1 cellular context compared by ENCODE assay signal in the genomic region with DNA sequence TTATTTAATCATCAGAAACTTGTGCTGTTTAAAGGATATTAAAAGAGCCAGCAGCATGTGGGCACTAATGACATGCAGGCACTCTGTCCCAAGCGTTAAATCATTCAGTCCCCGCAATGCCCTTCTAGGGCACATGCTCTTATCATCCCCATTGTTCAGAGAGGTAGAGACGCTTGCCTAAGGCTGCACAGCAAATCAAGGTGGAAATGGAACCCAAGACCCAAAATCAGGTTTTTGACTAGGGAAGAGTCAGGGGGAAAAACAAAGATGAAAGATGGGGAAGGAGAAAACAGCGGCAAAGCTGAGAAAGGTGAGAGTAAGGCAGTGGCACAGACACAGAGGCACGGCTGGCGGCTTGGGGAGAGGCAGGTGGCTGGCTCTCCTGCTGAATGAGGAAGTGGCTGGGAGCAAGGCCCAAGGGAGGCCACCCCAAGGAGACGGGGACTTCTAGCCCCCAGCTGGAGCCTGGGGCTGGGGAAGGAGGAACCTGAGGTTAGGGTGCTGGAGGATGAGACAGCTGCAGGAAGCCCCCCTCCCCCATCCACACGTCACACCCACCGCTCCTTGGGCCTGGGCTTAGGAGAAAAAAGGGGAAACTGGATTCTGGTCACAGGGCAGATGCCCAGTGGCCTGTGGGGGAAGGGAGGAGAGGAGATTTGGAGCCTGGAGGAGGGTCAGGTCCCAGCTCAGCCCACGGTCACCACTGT.
A peak's percentile ranks its signal among the peaks of the same experiment; 100 is the strongest.
TF ChIP-seq lines count a peak whose summit lies in the region.

No MANE protein-coding gene starts in this region.

TF ChIP-seq in K562, 482 proteins besides CTCF, POLR2A, EP300 and RAD21 (continued from another document and continues in another):
- TF ChIP-seq, protein P1, sequence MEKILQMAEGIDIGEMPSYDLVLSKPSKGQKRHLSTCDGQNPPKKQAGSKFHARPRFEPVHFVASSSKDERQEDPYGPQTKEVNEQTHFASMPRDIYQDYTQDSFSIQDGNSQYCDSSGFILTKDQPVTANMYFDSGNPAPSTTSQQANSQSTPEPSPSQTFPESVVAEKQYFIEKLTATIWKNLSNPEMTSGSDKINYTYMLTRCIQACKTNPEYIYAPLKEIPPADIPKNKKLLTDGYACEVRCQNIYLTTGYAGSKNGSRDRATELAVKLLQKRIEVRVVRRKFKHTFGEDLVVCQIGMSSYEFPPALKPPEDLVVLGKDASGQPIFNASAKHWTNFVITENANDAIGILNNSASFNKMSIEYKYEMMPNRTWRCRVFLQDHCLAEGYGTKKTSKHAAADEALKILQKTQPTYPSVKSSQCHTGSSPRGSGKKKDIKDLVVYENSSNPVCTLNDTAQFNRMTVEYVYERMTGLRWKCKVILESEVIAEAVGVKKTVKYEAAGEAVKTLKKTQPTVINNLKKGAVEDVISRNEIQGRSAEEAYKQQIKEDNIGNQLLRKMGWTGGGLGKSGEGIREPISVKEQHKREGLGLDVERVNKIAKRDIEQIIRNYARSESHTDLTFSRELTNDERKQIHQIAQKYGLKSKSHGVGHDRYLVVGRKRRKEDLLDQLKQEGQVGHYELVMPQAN (IDR thresholded peaks at IDR 0.05; ENCODE audit: borderline replicate concordance), result no peak
- TF ChIP-seq, protein P2, sequence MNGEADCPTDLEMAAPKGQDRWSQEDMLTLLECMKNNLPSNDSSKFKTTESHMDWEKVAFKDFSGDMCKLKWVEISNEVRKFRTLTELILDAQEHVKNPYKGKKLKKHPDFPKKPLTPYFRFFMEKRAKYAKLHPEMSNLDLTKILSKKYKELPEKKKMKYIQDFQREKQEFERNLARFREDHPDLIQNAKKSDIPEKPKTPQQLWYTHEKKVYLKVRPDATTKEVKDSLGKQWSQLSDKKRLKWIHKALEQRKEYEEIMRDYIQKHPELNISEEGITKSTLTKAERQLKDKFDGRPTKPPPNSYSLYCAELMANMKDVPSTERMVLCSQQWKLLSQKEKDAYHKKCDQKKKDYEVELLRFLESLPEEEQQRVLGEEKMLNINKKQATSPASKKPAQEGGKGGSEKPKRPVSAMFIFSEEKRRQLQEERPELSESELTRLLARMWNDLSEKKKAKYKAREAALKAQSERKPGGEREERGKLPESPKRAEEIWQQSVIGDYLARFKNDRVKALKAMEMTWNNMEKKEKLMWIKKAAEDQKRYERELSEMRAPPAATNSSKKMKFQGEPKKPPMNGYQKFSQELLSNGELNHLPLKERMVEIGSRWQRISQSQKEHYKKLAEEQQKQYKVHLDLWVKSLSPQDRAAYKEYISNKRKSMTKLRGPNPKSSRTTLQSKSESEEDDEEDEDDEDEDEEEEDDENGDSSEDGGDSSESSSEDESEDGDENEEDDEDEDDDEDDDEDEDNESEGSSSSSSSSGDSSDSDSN (IDR thresholded peaks at IDR 0.05; ENCODE audit: borderline replicate concordance in 1 of 2, low read depth in 2 of 2, low read length in 2 of 2), result peak in 1 of 2 experiments; percentile 54; a peak in 1 of 4 replicates
- TF ChIP-seq ZFX (CRISPR knock-in tag; IDR thresholded peaks at IDR 0.05) (peak; percentile 79), ZNF830 (CRISPR knock-in tag; IDR thresholded peaks at IDR 0.05) (no peak), HDAC8 (tag; IDR thresholded peaks at IDR 0.05) (no peak), GATAD2B (IDR thresholded peaks at IDR 0.05; ENCODE audit: borderline replicate concordance) (no peak), HNRNPUL1 (IDR thresholded peaks at IDR 0.05; ENCODE audit: low read length) (no peak), KLF6 (CRISPR knock-in tag; IDR thresholded peaks at IDR 0.05; ENCODE audit: borderline replicate concordance) (no peak), CHD4 (IDR thresholded peaks at IDR 0.05; ENCODE audit: insufficient read depth, insufficient replicate concordance, low read depth, low read length, poor library complexity, severe bottlenecking) (peak; percentile 89), ZNF316 (IDR thresholded peaks at IDR 0.05) (no peak), BCOR (IDR thresholded peaks at IDR 0.05) (peak; percentile 100), SOX6 (IDR thresholded peaks at IDR 0.05) (0 out of 2 replicates have a peak, but pooled peaks have one; percentile 34), ZNF780A (CRISPR knock-in tag; IDR thresholded peaks at IDR 0.05) (no peak), GABPA (tag; conservative IDR thresholded peaks at IDR 0.05; ENCODE audit: low read depth) (no peak; the same call in 1 of the 2 replicates), GTF2F1 (IDR thresholded peaks at IDR 0.05; ENCODE audit: low read depth, low read length) (no peak), SMARCC2 (IDR thresholded peaks at IDR 0.05; ENCODE audit: low read depth) (no peak), HDAC2 (IDR thresholded peaks at IDR 0.05) (peak; percentile 93), NFRKB (IDR thresholded peaks at IDR 0.05; ENCODE audit: low read depth) (no peak), CBFA2T3 (IDR thresholded peaks at IDR 0.05) (peak; percentile 21; the same call in 1 of the 2 replicates), ZNF23 (CRISPR knock-in tag; IDR thresholded peaks at IDR 0.05) (no peak), E2F3 (CRISPR knock-in tag; IDR thresholded peaks at IDR 0.05) (no peak), NR2C1 (IDR thresholded peaks at IDR 0.05) (no peak), NR2C1 (tag; IDR thresholded peaks at IDR 0.05) (no peak), RBM25 (IDR thresholded peaks at IDR 0.05; ENCODE audit: low read depth, low read length, severe bottlenecking) (peak; percentile 94), SMC3 (conservative IDR thresholded peaks at IDR 0.05; ENCODE audit: insufficient read depth, low read depth, low read length) (no peak), ELF4 (CRISPR knock-in tag; IDR thresholded peaks at IDR 0.05) (no peak), ZNF444 (CRISPR knock-in tag; IDR thresholded peaks at IDR 0.05) (peak; percentile 38; the same call in 1 of the 2 replicates), ZKSCAN8 (CRISPR knock-in tag; IDR thresholded peaks at IDR 0.05) (no peak), SNRNP70 (optimal IDR thresholded peaks at IDR 0.05; ENCODE audit: low read depth, low read length) (no peak), GABPB2 (CRISPR knock-in tag; conservative IDR thresholded peaks at IDR 0.05) (no peak), FOXJ3 (CRISPR knock-in tag; IDR thresholded peaks at IDR 0.05) (no peak), ZNF79 (CRISPR knock-in tag; IDR thresholded peaks at IDR 0.05; ENCODE audit: low read depth) (no peak), GATA2 (CRISPR knock-in tag; IDR thresholded peaks at IDR 0.05) (no peak), OTX1 (CRISPR knock-in tag; IDR thresholded peaks at IDR 0.05) (no peak)
- TF ChIP-seq, protein P3, sequence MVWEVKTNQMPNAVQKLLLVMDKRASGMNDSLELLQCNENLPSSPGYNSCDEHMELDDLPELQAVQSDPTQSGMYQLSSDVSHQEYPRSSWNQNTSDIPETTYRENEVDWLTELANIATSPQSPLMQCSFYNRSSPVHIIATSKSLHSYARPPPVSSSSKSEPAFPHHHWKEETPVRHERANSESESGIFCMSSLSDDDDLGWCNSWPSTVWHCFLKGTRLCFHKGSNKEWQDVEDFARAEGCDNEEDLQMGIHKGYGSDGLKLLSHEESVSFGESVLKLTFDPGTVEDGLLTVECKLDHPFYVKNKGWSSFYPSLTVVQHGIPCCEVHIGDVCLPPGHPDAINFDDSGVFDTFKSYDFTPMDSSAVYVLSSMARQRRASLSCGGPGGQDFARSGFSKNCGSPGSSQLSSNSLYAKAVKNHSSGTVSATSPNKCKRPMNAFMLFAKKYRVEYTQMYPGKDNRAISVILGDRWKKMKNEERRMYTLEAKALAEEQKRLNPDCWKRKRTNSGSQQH (CRISPR knock-in tag; IDR thresholded peaks at IDR 0.05), result no peak
- TF ChIP-seq, protein P4, sequence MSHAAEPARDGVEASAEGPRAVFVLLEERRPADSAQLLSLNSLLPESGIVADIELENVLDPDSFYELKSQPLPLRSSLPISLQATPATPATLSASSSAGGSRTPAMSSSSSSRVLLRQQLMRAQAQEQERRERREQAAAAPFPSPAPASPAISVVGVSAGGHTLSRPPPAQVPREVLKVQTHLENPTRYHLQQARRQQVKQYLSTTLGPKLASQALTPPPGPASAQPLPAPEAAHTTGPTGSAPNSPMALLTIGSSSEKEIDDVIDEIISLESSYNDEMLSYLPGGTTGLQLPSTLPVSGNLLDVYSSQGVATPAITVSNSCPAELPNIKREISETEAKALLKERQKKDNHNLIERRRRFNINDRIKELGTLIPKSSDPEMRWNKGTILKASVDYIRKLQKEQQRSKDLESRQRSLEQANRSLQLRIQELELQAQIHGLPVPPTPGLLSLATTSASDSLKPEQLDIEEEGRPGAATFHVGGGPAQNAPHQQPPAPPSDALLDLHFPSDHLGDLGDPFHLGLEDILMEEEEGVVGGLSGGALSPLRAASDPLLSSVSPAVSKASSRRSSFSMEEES (CRISPR knock-in tag; IDR thresholded peaks at IDR 0.05), result no peak
- TF ChIP-seq, protein P5, sequence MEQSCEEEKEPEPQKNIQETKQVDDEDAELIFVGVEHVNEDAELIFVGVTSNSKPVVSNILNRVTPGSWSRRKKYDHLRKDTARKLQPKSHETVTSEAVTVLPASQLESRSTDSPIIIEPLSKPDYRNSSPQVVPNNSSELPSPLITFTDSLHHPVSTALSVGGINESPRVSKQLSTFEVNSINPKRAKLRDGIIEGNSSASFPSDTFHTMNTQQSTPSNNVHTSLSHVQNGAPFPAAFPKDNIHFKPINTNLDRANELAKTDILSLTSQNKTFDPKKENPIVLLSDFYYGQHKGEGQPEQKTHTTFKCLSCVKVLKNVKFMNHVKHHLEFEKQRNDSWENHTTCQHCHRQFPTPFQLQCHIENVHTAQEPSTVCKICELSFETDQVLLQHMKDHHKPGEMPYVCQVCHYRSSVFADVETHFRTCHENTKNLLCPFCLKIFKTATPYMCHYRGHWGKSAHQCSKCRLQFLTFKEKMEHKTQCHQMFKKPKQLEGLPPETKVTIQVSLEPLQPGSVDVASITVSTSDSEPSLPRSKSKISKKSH (CRISPR knock-in tag; IDR thresholded peaks at IDR 0.05), result no peak
- TF ChIP-seq, protein P6, sequence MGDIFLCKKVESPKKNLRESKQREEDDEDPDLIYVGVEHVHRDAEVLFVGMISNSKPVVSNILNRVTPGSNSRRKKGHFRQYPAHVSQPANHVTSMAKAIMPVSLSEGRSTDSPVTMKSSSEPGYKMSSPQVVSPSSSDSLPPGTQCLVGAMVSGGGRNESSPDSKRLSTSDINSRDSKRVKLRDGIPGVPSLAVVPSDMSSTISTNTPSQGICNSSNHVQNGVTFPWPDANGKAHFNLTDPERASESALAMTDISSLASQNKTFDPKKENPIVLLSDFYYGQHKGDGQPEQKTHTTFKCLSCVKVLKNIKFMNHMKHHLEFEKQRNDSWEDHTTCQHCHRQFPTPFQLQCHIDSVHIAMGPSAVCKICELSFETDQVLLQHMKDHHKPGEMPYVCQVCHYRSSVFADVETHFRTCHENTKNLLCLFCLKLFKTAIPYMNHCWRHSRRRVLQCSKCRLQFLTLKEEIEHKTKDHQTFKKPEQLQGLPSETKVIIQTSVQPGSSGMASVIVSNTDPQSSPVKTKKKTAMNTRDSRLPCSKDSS (IDR thresholded peaks at IDR 0.05; ENCODE audit: low read depth, partially characterized antibody), result no peak
- TF ChIP-seq, protein P7, sequence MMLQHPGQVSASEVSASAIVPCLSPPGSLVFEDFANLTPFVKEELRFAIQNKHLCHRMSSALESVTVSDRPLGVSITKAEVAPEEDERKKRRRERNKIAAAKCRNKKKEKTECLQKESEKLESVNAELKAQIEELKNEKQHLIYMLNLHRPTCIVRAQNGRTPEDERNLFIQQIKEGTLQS (IDR thresholded peaks at IDR 0.05), result no peak
- TF ChIP-seq, protein P7 (CRISPR knock-in tag; conservative IDR thresholded peaks at IDR 0.05), result 0 out of 2 replicates have a peak, but pooled peaks have one; percentile 32
- TF ChIP-seq, protein P8, sequence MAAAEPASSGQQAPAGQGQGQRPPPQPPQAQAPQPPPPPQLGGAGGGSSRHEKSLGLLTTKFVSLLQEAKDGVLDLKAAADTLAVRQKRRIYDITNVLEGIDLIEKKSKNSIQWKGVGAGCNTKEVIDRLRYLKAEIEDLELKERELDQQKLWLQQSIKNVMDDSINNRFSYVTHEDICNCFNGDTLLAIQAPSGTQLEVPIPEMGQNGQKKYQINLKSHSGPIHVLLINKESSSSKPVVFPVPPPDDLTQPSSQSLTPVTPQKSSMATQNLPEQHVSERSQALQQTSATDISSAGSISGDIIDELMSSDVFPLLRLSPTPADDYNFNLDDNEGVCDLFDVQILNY (CRISPR knock-in tag; IDR thresholded peaks at IDR 0.05), result no peak
- TF ChIP-seq, protein P9, sequence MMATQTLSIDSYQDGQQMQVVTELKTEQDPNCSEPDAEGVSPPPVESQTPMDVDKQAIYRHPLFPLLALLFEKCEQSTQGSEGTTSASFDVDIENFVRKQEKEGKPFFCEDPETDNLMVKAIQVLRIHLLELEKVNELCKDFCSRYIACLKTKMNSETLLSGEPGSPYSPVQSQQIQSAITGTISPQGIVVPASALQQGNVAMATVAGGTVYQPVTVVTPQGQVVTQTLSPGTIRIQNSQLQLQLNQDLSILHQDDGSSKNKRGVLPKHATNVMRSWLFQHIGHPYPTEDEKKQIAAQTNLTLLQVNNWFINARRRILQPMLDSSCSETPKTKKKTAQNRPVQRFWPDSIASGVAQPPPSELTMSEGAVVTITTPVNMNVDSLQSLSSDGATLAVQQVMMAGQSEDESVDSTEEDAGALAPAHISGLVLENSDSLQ (IDR thresholded peaks at IDR 0.05), result no peak
- TF ChIP-seq, protein P10, sequence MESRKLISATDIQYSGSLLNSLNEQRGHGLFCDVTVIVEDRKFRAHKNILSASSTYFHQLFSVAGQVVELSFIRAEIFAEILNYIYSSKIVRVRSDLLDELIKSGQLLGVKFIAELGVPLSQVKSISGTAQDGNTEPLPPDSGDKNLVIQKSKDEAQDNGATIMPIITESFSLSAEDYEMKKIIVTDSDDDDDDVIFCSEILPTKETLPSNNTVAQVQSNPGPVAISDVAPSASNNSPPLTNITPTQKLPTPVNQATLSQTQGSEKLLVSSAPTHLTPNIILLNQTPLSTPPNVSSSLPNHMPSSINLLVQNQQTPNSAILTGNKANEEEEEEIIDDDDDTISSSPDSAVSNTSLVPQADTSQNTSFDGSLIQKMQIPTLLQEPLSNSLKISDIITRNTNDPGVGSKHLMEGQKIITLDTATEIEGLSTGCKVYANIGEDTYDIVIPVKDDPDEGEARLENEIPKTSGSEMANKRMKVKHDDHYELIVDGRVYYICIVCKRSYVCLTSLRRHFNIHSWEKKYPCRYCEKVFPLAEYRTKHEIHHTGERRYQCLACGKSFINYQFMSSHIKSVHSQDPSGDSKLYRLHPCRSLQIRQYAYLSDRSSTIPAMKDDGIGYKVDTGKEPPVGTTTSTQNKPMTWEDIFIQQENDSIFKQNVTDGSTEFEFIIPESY (CRISPR knock-in tag; IDR thresholded peaks at IDR 0.05), result peak; percentile 81
- TF ChIP-seq, protein P11, sequence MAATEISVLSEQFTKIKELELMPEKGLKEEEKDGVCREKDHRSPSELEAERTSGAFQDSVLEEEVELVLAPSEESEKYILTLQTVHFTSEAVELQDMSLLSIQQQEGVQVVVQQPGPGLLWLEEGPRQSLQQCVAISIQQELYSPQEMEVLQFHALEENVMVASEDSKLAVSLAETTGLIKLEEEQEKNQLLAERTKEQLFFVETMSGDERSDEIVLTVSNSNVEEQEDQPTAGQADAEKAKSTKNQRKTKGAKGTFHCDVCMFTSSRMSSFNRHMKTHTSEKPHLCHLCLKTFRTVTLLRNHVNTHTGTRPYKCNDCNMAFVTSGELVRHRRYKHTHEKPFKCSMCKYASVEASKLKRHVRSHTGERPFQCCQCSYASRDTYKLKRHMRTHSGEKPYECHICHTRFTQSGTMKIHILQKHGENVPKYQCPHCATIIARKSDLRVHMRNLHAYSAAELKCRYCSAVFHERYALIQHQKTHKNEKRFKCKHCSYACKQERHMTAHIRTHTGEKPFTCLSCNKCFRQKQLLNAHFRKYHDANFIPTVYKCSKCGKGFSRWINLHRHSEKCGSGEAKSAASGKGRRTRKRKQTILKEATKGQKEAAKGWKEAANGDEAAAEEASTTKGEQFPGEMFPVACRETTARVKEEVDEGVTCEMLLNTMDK (IDR thresholded peaks at IDR 0.05; ENCODE audit: borderline replicate concordance, insufficient read depth, low read depth, low read length, poor library complexity, severe bottlenecking), result no peak
